19 cellular contexts compared by ENCODE assay signal in genomic region chr1:100053119-100053518, GRCh38.
"Had no signal": no experiment of that assay in that cellular context is flagged by ENCODE, and none has a peak within 500 bp of the region (broad histone marks: within the 10 kb centered on the region; RNA-seq: fewer than 3 reads in every experiment).

No MANE protein-coding gene starts in this region.

- ATAC-seq: activated naive CD8-positive, alpha-beta T cell treated with anti-CD3 and anti-CD28 coated beads, Interleukin-2, amount 50 U/mL, for 24 hours; gastroesophageal sphincter; mucosa of descending colon; right lobe of liver had no signal

- H3K9me3 Mint-ChIP-seq: activated CD4-positive, alpha-beta T cell treated with anti-CD3 and anti-CD28 coated beads, Interleukin-2, amount 10 ng/mL, durations not matched to agents 7 days and 5 days; activated naive CD8-positive, alpha-beta T cell treated with anti-CD3 and anti-CD28 coated beads, Interleukin-2, amount 50 U/mL, for 24 hours; activated T-cell treated with anti-CD3 and anti-CD28 coated beads, Interleukin-2, amount 50 U/mL, for 24 hours; stimulated activated naive CD8-positive, alpha-beta T cell treated with anti-CD3 and anti-CD28 coated beads, Interleukin-15, Interleukin-2, amounts not matched to agents 100 ng/mL and 50 ng/mL, for 24 hours; T-helper 2 cell treated with Interferon-gamma antibody and Interleukin-4, amounts not matched to agents 5 μg/mL and 100 μg/mL, for 36 hours had no signal

- DNase-seq: activated CD4-positive, alpha-beta T cell treated with anti-CD3 and anti-CD28 coated beads, Interleukin-2, amount 10 ng/mL, durations not matched to agents 7 days and 5 days; activated CD8-positive, alpha-beta memory T cell treated with anti-CD3 and anti-CD28 coated beads for 24 hours; activated CD8-positive, alpha-beta memory T cell treated with anti-CD3 and anti-CD28 coated beads, Interleukin-2, amount 50 U/mL, for 4 hours; activated effector memory CD4-positive, alpha-beta T cell treated with anti-CD3 and anti-CD28 coated beads, Interleukin-2, amount 50 U/mL, for 16 hours; activated naive CD4-positive, alpha-beta T cell treated with anti-CD3 and anti-CD28 coated beads, Interleukin-2, amount 50 U/mL, for 16 hours; activated naive CD8-positive, alpha-beta T cell treated with anti-CD3 and anti-CD28 coated beads, Interleukin-2, amount 50 U/mL, for 24 hours; activated T-cell treated with anti-CD3 and anti-CD28 coated beads, Interleukin-2, amount 50 U/mL, for 24 hours; cortex of kidney; head of caudate nucleus; hypothalamus; mucosa of descending colon; nucleus accumbens; right lobe of liver; stimulated activated CD4-positive, alpha-beta T cell treated with anti-CD3 and anti-CD28 coated beads, Interleukin-1b, Interleukin-23, amount 100 ng/mL, for 48 hours; substantia nigra; thyroid gland had no signal

- H3K4me3 Mint-ChIP-seq: activated CD4-positive, alpha-beta T cell treated with anti-CD3 and anti-CD28 coated beads, Interleukin-2, amount 10 ng/mL, durations not matched to agents 7 days and 5 days; activated naive CD8-positive, alpha-beta T cell treated with anti-CD3 and anti-CD28 coated beads, Interleukin-2, amount 50 U/mL, for 24 hours; activated T-cell treated with anti-CD3 and anti-CD28 coated beads, Interleukin-2, amount 50 U/mL, for 24 hours; stimulated activated naive CD8-positive, alpha-beta T cell treated with anti-CD3 and anti-CD28 coated beads, Interleukin-15, Interleukin-2, amounts not matched to agents 100 ng/mL and 50 ng/mL, for 24 hours; T-helper 2 cell treated with Interferon-gamma antibody and Interleukin-4, amounts not matched to agents 5 μg/mL and 100 μg/mL, for 36 hours had no signal

- H3K27ac Mint-ChIP-seq: activated CD4-positive, alpha-beta T cell treated with anti-CD3 and anti-CD28 coated beads, Interleukin-2, amount 10 ng/mL, durations not matched to agents 7 days and 5 days; activated naive CD8-positive, alpha-beta T cell treated with anti-CD3 and anti-CD28 coated beads, Interleukin-2, amount 50 U/mL, for 24 hours; stimulated activated naive CD8-positive, alpha-beta T cell treated with anti-CD3 and anti-CD28 coated beads, Interleukin-15, Interleukin-2, amounts not matched to agents 100 ng/mL and 50 ng/mL, for 24 hours; T-helper 2 cell treated with Interferon-gamma antibody and Interleukin-4, amounts not matched to agents 5 μg/mL and 100 μg/mL, for 36 hours had no signal

- H3K27me3 Mint-ChIP-seq: activated CD4-positive, alpha-beta T cell treated with anti-CD3 and anti-CD28 coated beads, Interleukin-2, amount 10 ng/mL, durations not matched to agents 7 days and 5 days; activated naive CD8-positive, alpha-beta T cell treated with anti-CD3 and anti-CD28 coated beads, Interleukin-2, amount 50 U/mL, for 24 hours; activated T-cell treated with anti-CD3 and anti-CD28 coated beads, Interleukin-2, amount 50 U/mL, for 24 hours; stimulated activated naive CD8-positive, alpha-beta T cell treated with anti-CD3 and anti-CD28 coated beads, Interleukin-15, Interleukin-2, amounts not matched to agents 100 ng/mL and 50 ng/mL, for 24 hours had no signal
